Comparison of ENCODE assay signal across 8 cellular contexts in genomic region chr16:27235055-27235937, GRCh38. TPM values are rescaled to one million over a fixed set of nuclear protein-coding genes. Genes with fewer than 3 reads are reported as not detected.
A peak's percentile ranks its signal among the peaks of the same experiment; 100 is the strongest.
DNase-seq lines count a peak whose midpoint lies in the region; ATAC-seq and TF ChIP-seq lines count a peak whose summit lies in the region.

No MANE protein-coding gene starts in this region.

- no peaks in the 10 kb centered on the region for H3K9me3 Mint-ChIP-seq in activated CD4-positive, alpha-beta T cell treated with anti-CD3 and anti-CD28 coated beads, Interleukin-2, amount 10 ng/mL, durations not matched to agents 7 days and 5 days

- POLR2A ChIA-PET in activated CD4-positive, alpha-beta T cell treated with anti-CD3 and anti-CD28 coated beads, Interleukin-2, amount 10 ng/mL, durations not matched to agents 7 days and 5 days (lab: Charles Lee): interaction anchor here (0.6 to 1.5 kb wide), 9 partner anchors 25 to 171 kb away, joined by 3 to 6 read pairs (median 3); partner anchors contain the start of gene KDM8

- H3K4me3 Mint-ChIP-seq in activated CD4-positive, alpha-beta T cell treated with anti-CD3 and anti-CD28 coated beads, Interleukin-2, amount 10 ng/mL, durations not matched to agents 7 days and 5 days: peak overlapping the region; percentile 73

- H3K27me3 Mint-ChIP-seq in activated CD4-positive, alpha-beta T cell treated with anti-CD3 and anti-CD28 coated beads, Interleukin-2, amount 10 ng/mL, durations not matched to agents 7 days and 5 days: no peaks in the 10 kb centered on the region

- peaks cover 70% of the 10 kb centered on the region for H3K36me3 Mint-ChIP-seq in activated CD4-positive, alpha-beta T cell treated with anti-CD3 and anti-CD28 coated beads, Interleukin-2, amount 10 ng/mL, durations not matched to agents 7 days and 5 days (ENCODE audit: low read depth)

- peaks cover 15 to 70% of the 10 kb centered on the region in 2 donors for H3K4me1 ChIP-seq in left lung

- no peaks in the 10 kb centered on the region for H3K27me3 ChIP-seq in left lung

- peak; percentile 91 for TF ChIP-seq CTCF in 22Rv1 (IDR thresholded peaks at IDR 0.05)
- peak; percentile 78 to 85 for TF ChIP-seq CTCF in left lung (IDR thresholded peaks at IDR 0.05)

- peak overlapping the region; percentile 98 for H3K27ac Mint-ChIP-seq in activated CD4-positive, alpha-beta T cell treated with anti-CD3 and anti-CD28 coated beads, Interleukin-2, amount 10 ng/mL, durations not matched to agents 7 days and 5 days

- H3K4me3 ChIP-seq in left lung: peak overlapping the region in 1 of 2 donors; percentile 22

- CTCF ChIA-PET in activated CD4-positive, alpha-beta T cell treated with anti-CD3 and anti-CD28 coated beads, Interleukin-2, amount 10 ng/mL, durations not matched to agents 7 days and 5 days (lab: Charles Lee): interaction anchor here (0.6 to 5.5 kb wide), 51 partner anchors 7 to 315 kb away, joined by 3 to 53 read pairs (median 5); partner anchors contain the start of genes GTF3C1, KATNIP, KDM8 and NSMCE1

- H3K4me1 Mint-ChIP-seq in activated CD4-positive, alpha-beta T cell treated with anti-CD3 and anti-CD28 coated beads, Interleukin-2, amount 10 ng/mL, durations not matched to agents 7 days and 5 days: peaks cover 98% of the 10 kb centered on the region

- H3K36me3 ChIP-seq in left lung: peaks cover 0 to 39% of the 10 kb centered on the region in 2 donors

- H3K9me3 ChIP-seq in left lung: no peaks in the 10 kb centered on the region

- H3K27ac ChIP-seq in 22Rv1 (no peak overlapping the region), cingulate gyrus (ENCODE audit: low read depth, low read length) (peak overlapping the region; percentile 51), left lung (peak overlapping the region; percentile 57 to 89)

- peak; percentile 34 for ATAC-seq in GM18867 (IDR thresholded peaks at IDR 0.05; ENCODE audit: unreplicated experiment)
- peak; percentile 77 for ATAC-seq in left lung
- ATAC-seq in HG03196 (IDR thresholded peaks at IDR 0.05; ENCODE audit: unreplicated experiment): no peak

- intact Hi-C loops in left lung (cut with DNase I): no loop called here

- peak; percentile 86 for DNase-seq in NCI-H524 treated with DMSO at 0.1 percent for 48 hours (lab: John Stamatoyannopoulos, UW)
- DNase-seq in activated CD4-positive, alpha-beta T cell treated with anti-CD3 and anti-CD28 coated beads, Interleukin-2, amount 10 ng/mL, durations not matched to agents 7 days and 5 days: peak; percentile 97
- peak in 1 of 2 donors; percentile 87 for DNase-seq in left lung
- peak; percentile 68 for DNase-seq in stimulated activated CD4-positive, alpha-beta T cell treated with anti-CD3 and anti-CD28 coated beads, Interleukin-4, amount 100 ng/mL, for 1 hour

RNA-seq across cellular contexts. Expression of gene KDM8, which starts 32.0 kb away (rescaled TPM):
- total RNA-seq in activated CD4-positive, alpha-beta T cell treated with anti-CD3 and anti-CD28 coated beads, Interleukin-2, amount 10 ng/mL, durations not matched to agents 7 days and 5 days: 10 to 100 TPM; 22.5 to 25.0 TPM
- 1 to 10 TPM; 5.2 to 7.6 TPM for total RNA-seq in left lung

RNA-seq across cellular contexts. Expression of gene NSMCE1, which starts 33.3 kb away (rescaled TPM):
- 100 to 1,000 TPM in 1 of 2 experiments, 10 to 100 TPM in 1; 95.8 to 106 TPM for total RNA-seq in activated CD4-positive, alpha-beta T cell treated with anti-CD3 and anti-CD28 coated beads, Interleukin-2, amount 10 ng/mL, durations not matched to agents 7 days and 5 days
- 10 to 100 TPM; 48.6 to 52.7 TPM for total RNA-seq in left lung
